In the genomic region with DNA sequence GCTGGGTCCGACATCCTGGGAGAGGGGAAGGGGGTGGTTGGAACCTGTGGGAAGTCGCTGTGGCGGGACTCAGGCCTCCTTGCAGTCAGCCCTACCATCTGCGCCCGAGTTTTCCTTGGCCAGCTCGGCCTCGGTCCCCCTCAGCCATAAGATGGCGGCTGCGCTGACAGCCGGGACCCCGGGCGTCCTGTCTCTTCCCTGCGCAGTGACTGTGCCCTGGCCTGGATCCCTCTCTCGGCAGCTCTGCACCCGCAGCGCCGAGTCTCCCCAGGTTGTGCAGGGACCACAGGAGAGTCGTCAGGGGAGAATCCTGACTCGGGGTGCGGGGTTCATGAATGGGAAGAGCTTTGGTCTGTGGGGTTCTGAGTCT, we compare ENCODE assay signal across 9 cellular contexts. TPM values are rescaled to one million over a fixed set of nuclear protein-coding genes. Genes with fewer than 3 reads are reported as not detected.
A peak's percentile ranks its signal among the peaks of the same experiment; 100 is the strongest.
DNase-seq lines count a peak whose midpoint lies in the region; ATAC-seq, FAIRE-seq and TF ChIP-seq lines count a peak whose summit lies in the region.
"Had no signal": no experiment of that assay in that cellular context is flagged by ENCODE, and none has a peak within 500 bp of the region (broad histone marks: within the 10 kb centered on the region; RNA-seq: fewer than 3 reads in every experiment).

No MANE protein-coding gene starts in this region.

- peak overlapping the region; percentile 92 for H3K4me3 Mint-ChIP-seq in T-helper 2 cell treated with Interferon-gamma antibody and Interleukin-4, amounts not matched to agents 5 μg/mL and 100 μg/mL, for 36 hours

- H3K27me3 Mint-ChIP-seq in T-helper 2 cell treated with Interferon-gamma antibody and Interleukin-4, amounts not matched to agents 5 μg/mL and 100 μg/mL, for 36 hours (ENCODE audit: low read depth): no peaks in the 10 kb centered on the region

- no peak for TF ChIP-seq POLR2A in H54 (IDR thresholded peaks at IDR 0.05; ENCODE audit: low read depth, low read length)

- FAIRE-seq in H54 (lab: Jason Lieb, UNC): no peak
- FAIRE-seq: GM12878 had no signal

- no peak for DNase-seq in AG09309 (ENCODE audit: low read depth)
- no peak for DNase-seq in T-helper 2 cell treated with Interferon-gamma antibody and Interleukin-4, amounts not matched to agents 5 μg/mL and 100 μg/mL, for 36 hours (ENCODE audit: low spot score)
- no peak for DNase-seq in Right ventricle myocardium inferior (ENCODE audit: missing footprints)
- peak; percentile 16 for DNase-seq in stimulated activated naive CD8-positive, alpha-beta T cell treated with anti-CD3 and anti-CD28 coated beads, Interleukin-15, Interleukin-2, amounts not matched to agents 100 U/mL and 50 U/mL, for 24 hours
- no peak for DNase-seq in iPS-NIHi7 (ENCODE audit: extremely low spot score)
- no peak for DNase-seq in H54 (ENCODE audit: insufficient read length, low spot score)
- DNase-seq in C1 segment of cervical spinal cord (lab: John Stamatoyannopoulos, UW): no peak

- H3K4me1 Mint-ChIP-seq in T-helper 2 cell treated with Interferon-gamma antibody and Interleukin-4, amounts not matched to agents 5 μg/mL and 100 μg/mL, for 36 hours (ENCODE audit: low read depth): no peaks in the 10 kb centered on the region

- peak; percentile 33 for ATAC-seq in GM21786 (IDR thresholded peaks at IDR 0.05; ENCODE audit: unreplicated experiment)
- ATAC-seq in Right ventricle myocardium inferior: peak; percentile 40
- ATAC-seq in stimulated activated naive CD8-positive, alpha-beta T cell treated with anti-CD3 and anti-CD28 coated beads, Interleukin-15, Interleukin-2, amounts not matched to agents 100 U/mL and 50 U/mL, for 24 hours: peak; percentile 29
- ATAC-seq: GM12878 had no signal

- H3K4me3 ChIP-seq in AG09309 (ENCODE audit: control insufficient read depth, low read depth, low read length): peak overlapping the region; percentile 42
- H3K4me3 ChIP-seq: GM12878 had no signal

- intact Hi-C loops in Right ventricle myocardium inferior (cut with DNase I): no loop called here

- TF ChIP-seq CTCF in AG09309 (IDR thresholded peaks at IDR 0.05; ENCODE audit: control insufficient read depth, insufficient read depth, low read depth, low read length, missing control alignments): no peak

- peaks cover 16% of the 10 kb centered on the region for H3K36me3 Mint-ChIP-seq in T-helper 2 cell treated with Interferon-gamma antibody and Interleukin-4, amounts not matched to agents 5 μg/mL and 100 μg/mL, for 36 hours (ENCODE audit: low read depth)

- peaks cover 35% of the 10 kb centered on the region for H3K9me3 Mint-ChIP-seq in T-helper 2 cell treated with Interferon-gamma antibody and Interleukin-4, amounts not matched to agents 5 μg/mL and 100 μg/mL, for 36 hours

- peak overlapping the region; percentile 89 for H3K27ac Mint-ChIP-seq in T-helper 2 cell treated with Interferon-gamma antibody and Interleukin-4, amounts not matched to agents 5 μg/mL and 100 μg/mL, for 36 hours

RNA-seq across cellular contexts. Expression of a gene that starts 0.3 kb away (rescaled TPM):
- 0.60 TPM for total RNA-seq in Right ventricle myocardium inferior
- total RNA-seq: GM12878 had no signal

RNA-seq across cellular contexts. Expression of a gene that starts 41.9 kb away (rescaled TPM):
- total RNA-seq in Right ventricle myocardium inferior: 23.6 TPM
- total RNA-seq: GM12878 had no signal
